9 cellular contexts compared by ENCODE assay signal in the genomic region with DNA sequence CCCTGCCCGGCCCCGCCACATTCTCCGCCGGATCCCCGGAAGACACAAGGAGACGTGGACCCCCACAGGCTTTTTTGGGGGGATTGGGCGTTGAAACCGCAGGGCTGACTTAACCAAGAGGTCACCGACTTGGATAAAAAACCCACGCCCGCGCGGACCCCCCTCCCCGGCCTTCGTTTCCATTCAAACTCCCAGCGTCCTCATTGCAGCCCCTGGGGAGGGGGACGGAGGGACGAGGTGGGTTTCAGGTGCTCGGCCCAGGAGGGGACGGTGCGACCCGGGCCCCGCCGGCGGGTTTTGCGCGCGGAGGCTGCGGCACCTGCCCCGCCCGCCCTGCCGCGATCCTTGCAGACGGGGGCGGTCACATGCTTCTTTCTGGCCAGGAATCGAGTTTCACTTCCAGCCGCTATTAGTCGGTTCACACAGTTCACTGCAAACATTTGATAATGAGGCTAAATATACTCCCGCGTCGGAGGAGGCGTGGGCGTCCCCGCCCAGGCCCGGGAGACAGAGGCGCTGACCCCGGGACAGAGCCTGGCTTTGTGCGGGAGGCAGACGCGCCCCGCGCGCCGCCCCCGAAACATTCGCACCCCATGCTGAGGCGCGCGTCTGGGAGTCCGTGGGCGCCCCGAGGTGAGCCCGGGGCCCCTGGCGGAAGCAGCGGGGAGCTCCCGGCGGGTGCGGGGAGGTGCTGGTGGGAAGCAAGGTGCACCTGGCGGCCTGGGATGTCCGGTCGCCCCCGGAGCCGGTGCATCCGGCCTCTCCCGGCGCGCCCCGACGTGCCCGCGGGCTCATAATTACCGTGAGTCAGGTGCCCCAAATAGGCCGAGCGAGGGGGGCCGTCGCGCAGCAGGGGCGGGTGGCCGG. TPM values are rescaled to one million over a fixed set of nuclear protein-coding genes. Genes with fewer than 3 reads are reported as not detected.
DNase-seq lines count a peak whose midpoint lies in the region; ATAC-seq and TF ChIP-seq lines count a peak whose summit lies in the region.
"Had no signal": no experiment of that assay in that cellular context is flagged by ENCODE, and none has a peak within 500 bp of the region (broad histone marks: within the 10 kb centered on the region; RNA-seq: fewer than 3 reads in every experiment).

No MANE protein-coding gene starts in this region.

- peak in 1 of 5 donors; percentile 27 for DNase-seq in CD8-positive, alpha-beta memory T cell
- DNase-seq in SJSA1 (ENCODE audit: low read depth in 1 of 2, low spot score in 2 of 2): no peak
- DNase-seq in mesothelial cell of epicardium (ENCODE audit: low spot score in 2 of 2, unreplicated experiment in 2 of 2): no peak
- DNase-seq in upper lobe of left lung: peak; percentile 57 to 90
- no peak for DNase-seq in GF-D8 (lab: John Stamatoyannopoulos, UW)

- H3K9ac ChIP-seq in endocrine pancreas (ENCODE audit: control insufficient read depth, insufficient read depth, low read length): peak overlapping the region; percentile 17

- H3K4me3 Mint-ChIP-seq in CD8-positive, alpha-beta memory T cell: peak overlapping the region in 6 of 7 donors; percentile 46 to 65 (median 57)
- H3K4me3 Mint-ChIP-seq in mesothelial cell of epicardium: peak overlapping the region; percentile 56

- H3K27me3 Mint-ChIP-seq in CD8-positive, alpha-beta memory T cell: peaks cover 21 to 38% of the 10 kb centered on the region in 2 donors
- peaks cover 52% of the 10 kb centered on the region for H3K27me3 Mint-ChIP-seq in mesothelial cell of epicardium (ENCODE audit: low read depth)

- TF ChIP-seq POLR2A in upper lobe of left lung (IDR thresholded peaks at IDR 0.05): peak in 1 of 4 donors; percentile 11

- H3K27ac ChIP-seq in CD8-positive, alpha-beta memory T cell (ENCODE audit: low read depth, low read length): no peak overlapping the region
- no peak overlapping the region; the same call in 1 of the 2 replicates for H3K27ac ChIP-seq in HEK293 (ENCODE audit: extremely low read depth, low read depth, low read length)
- H3K27ac ChIP-seq in SJSA1: no peak overlapping the region
- peak overlapping the region in 1 of 4 donors; percentile 25 for H3K27ac ChIP-seq in upper lobe of left lung
- H3K27ac ChIP-seq: neutrophil had no signal

- CTCF ChIA-PET in CD8-positive, alpha-beta memory T cell (lab: Charles Lee): no interaction called here
- CTCF ChIA-PET in HEK293 (lab: Yijun Ruan, JAX): no interaction called here

- peaks cover 12% of the 10 kb centered on the region for H3K4me1 ChIP-seq in CD8-positive, alpha-beta memory T cell (ENCODE audit: insufficient read depth, low read length)
- H3K4me1 ChIP-seq in HEK293 (ENCODE audit: control insufficient read depth, insufficient read depth, low read length): peaks cover 6% of the 10 kb centered on the region; the same call in 1 of the 2 replicates
- H3K4me1 ChIP-seq in SJSA1 (replicated peaks): peaks cover 32% of the 10 kb centered on the region
- H3K4me1 ChIP-seq in endocrine pancreas (ENCODE audit: control insufficient read depth, insufficient read depth, low read length): no peaks in the 10 kb centered on the region
- H3K4me1 ChIP-seq in upper lobe of left lung: peaks cover 29 to 55% (median 42%) of the 10 kb centered on the region in 4 donors

- no peak for TF ChIP-seq EP300 in upper lobe of left lung (IDR thresholded peaks at IDR 0.05)

- ATAC-seq in upper lobe of left lung (ENCODE audit: low FRiP score in 2 of 2) (peak in 1 of 2 donors; percentile 45), GM21423 (IDR thresholded peaks at IDR 0.05; ENCODE audit: unreplicated experiment) (no peak)

- peaks cover 20% of the 10 kb centered on the region for H3K27me3 ChIP-seq in CD8-positive, alpha-beta memory T cell (ENCODE audit: insufficient read depth, low read length, poor library complexity, severe bottlenecking)
- peaks cover 40% of the 10 kb centered on the region for H3K27me3 ChIP-seq in SJSA1 (replicated peaks)
- H3K27me3 ChIP-seq in endocrine pancreas (ENCODE audit: control insufficient read depth, insufficient read depth, low read length): no peaks in the 10 kb centered on the region
- H3K27me3 ChIP-seq in upper lobe of left lung: peaks cover 0 to 33% (median 16%) of the 10 kb centered on the region in 4 donors

- H3K36me3 ChIP-seq in CD8-positive, alpha-beta memory T cell (ENCODE audit: insufficient read depth, low read length): no peaks in the 10 kb centered on the region
- H3K36me3 ChIP-seq in HEK293 (ENCODE audit: control insufficient read depth in 2 of 2, insufficient read depth in 1 of 2, low read length in 2 of 2): no peaks in the 10 kb centered on the region
- H3K36me3 ChIP-seq in SJSA1: no peaks in the 10 kb centered on the region
- H3K36me3 ChIP-seq in endocrine pancreas (ENCODE audit: control insufficient read depth, insufficient read depth, low read length): no peaks in the 10 kb centered on the region
- H3K36me3 ChIP-seq in upper lobe of left lung: no peaks in the 10 kb centered on the region
- H3K36me3 ChIP-seq: neutrophil had no signal

- no peaks in the 10 kb centered on the region for H3K36me3 Mint-ChIP-seq in CD8-positive, alpha-beta memory T cell
- no peaks in the 10 kb centered on the region for H3K36me3 Mint-ChIP-seq in mesothelial cell of epicardium

- POLR2A ChIA-PET in CD8-positive, alpha-beta memory T cell (lab: Charles Lee): no interaction called here
- POLR2A ChIA-PET in HEK293 (lab: Yijun Ruan, JAX): interaction anchor here (1.0 kb wide), 1 partner anchor 16 kb away, joined by 4 read pairs; no protein-coding TSS in a partner anchor

- peaks cover 0 to 2% (median 0%) of the 10 kb centered on the region in 5 donors for H3K9me3 Mint-ChIP-seq in CD8-positive, alpha-beta memory T cell
- H3K9me3 Mint-ChIP-seq in mesothelial cell of epicardium: no peaks in the 10 kb centered on the region

- WGBS in upper lobe of left lung, 2 donors: 0 to 10% methylated on average over 15 to 44 of the region's 89 CpGs

- peaks cover 6 to 23% (median 9%) of the 10 kb centered on the region in 3 donors for H3K4me1 Mint-ChIP-seq in CD8-positive, alpha-beta memory T cell
- H3K4me1 Mint-ChIP-seq in mesothelial cell of epicardium: peaks cover 19% of the 10 kb centered on the region

- TF ChIP-seq CTCF in HEK293 (tag by site-specific recombination; IDR thresholded peaks at IDR 0.05) (no peak), mesothelial cell of epicardium (IDR thresholded peaks at IDR 0.05; ENCODE audit: unreplicated experiment) (no peak), upper lobe of left lung (IDR thresholded peaks at IDR 0.05) (peak in 2 of 6 experiments; percentile 21 to 42)

- H3K4me3 ChIP-seq in CD8-positive, alpha-beta memory T cell (ENCODE audit: low read length): peak overlapping the region; percentile 37
- peak overlapping the region; percentile 20 for H3K4me3 ChIP-seq in HEK293 (ENCODE audit: low read depth, low read length)
- H3K4me3 ChIP-seq in SJSA1: peak overlapping the region; percentile 9
- H3K4me3 ChIP-seq in endocrine pancreas (ENCODE audit: control insufficient read depth, insufficient read depth, low read length): no peak overlapping the region
- H3K4me3 ChIP-seq in upper lobe of left lung: peak overlapping the region; percentile 31 to 53 (median 46)

- no peaks in the 10 kb centered on the region for H3K9me3 ChIP-seq in CD8-positive, alpha-beta memory T cell (ENCODE audit: low read length)
- H3K9me3 ChIP-seq in HEK293 (ENCODE audit: control insufficient read depth, insufficient read depth, low read depth, low read length) (no peaks in the 10 kb centered on the region), SJSA1 (replicated peaks) (no peaks in the 10 kb centered on the region), endocrine pancreas (ENCODE audit: control insufficient read depth, low read length) (no peaks in the 10 kb centered on the region), upper lobe of left lung (no peaks in the 10 kb centered on the region)
- H3K9me3 ChIP-seq: neutrophil had no signal

- no peak overlapping the region for H3K27ac Mint-ChIP-seq in CD8-positive, alpha-beta memory T cell
- H3K27ac Mint-ChIP-seq in mesothelial cell of epicardium: no peak overlapping the region

TF ChIP-seq in HEK293, 187 proteins besides CTCF, POLR2A, EP300 and RAD21 (continues in another document):
- TF ChIP-seq WT1 (tag by site-specific recombination; IDR thresholded peaks at IDR 0.05) (peak; percentile 5; the same call in 1 of the 2 replicates), ZNF155 (tag by site-specific recombination; IDR thresholded peaks at IDR 0.05) (no peak), ZNF501 (tag by site-specific recombination; IDR thresholded peaks at IDR 0.05) (no peak), YY2 (tag by site-specific recombination; IDR thresholded peaks at IDR 0.05) (no peak), REPIN1 (tag by site-specific recombination; IDR thresholded peaks at IDR 0.05; ENCODE audit: low read depth) (no peak), SCRT2 (tag by site-specific recombination; IDR thresholded peaks at IDR 0.05) (no peak), ZFHX2 (tag by site-specific recombination; conservative IDR thresholded peaks at IDR 0.05) (peak; percentile 99), ZNF280D (tag by site-specific recombination; IDR thresholded peaks at IDR 0.05) (no peak), ZNF311 (tag by site-specific recombination; IDR thresholded peaks at IDR 0.05; ENCODE audit: borderline replicate concordance) (no peak)

RNA-seq across cellular contexts. Expression of gene PDGFA, which starts 2.7 kb away (rescaled TPM):
- 10 to 100 TPM; 11.6 to 11.9 TPM for total RNA-seq in CD8-positive, alpha-beta memory T cell
- 0.68 TPM for polyA plus RNA-seq in CD8-positive, alpha-beta memory T cell
- total RNA-seq in SJSA1 (2014; rRNA removed; shearing (Covaris generic)): 21.3 and 24.8 TPM in 2 replicates
- total RNA-seq in mesothelial cell of epicardium (74.0 to 78.8 TPM (median 75.3 TPM) in 3 replicates), upper lobe of left lung (10 to 100 TPM; 23.0 to 73.3 (median 44.6) TPM)

Comparison
In these comparisons a context has a peak if more than half of its experiments do, and no peak if none do; other contexts are left out.
1. DNase-seq: peak in upper lobe of left lung (2 of 2); none in SJSA1 (0 of 2), mesothelial cell of epicardium (0 of 2) and GF-D8 (single experiment).